Comparison of ENCODE assay signal across 17 cellular contexts in genomic region chr16:9330036-9330545, GRCh38.
DNase-seq lines count a peak whose midpoint lies in the region; TF ChIP-seq lines count a peak whose summit lies in the region.
"Had no signal": no experiment of that assay in that cellular context is flagged by ENCODE, and none has a peak within 500 bp of the region (broad histone marks: within the 10 kb centered on the region; RNA-seq: fewer than 3 reads in every experiment).

No MANE protein-coding gene starts in this region.

- H3K27ac Mint-ChIP-seq in glutamatergic neuron (ENCODE audit: unreplicated experiment) (peak overlapping the region; percentile 62), progenitor cell of endocrine pancreas (no peak overlapping the region)
- no peak overlapping the region for H3K27ac Mint-ChIP-seq in activated CD4-positive, alpha-beta T cell treated with anti-CD3 and anti-CD28 coated beads, Interleukin-2, amount 10 ng/mL, durations not matched to agents 7 days and 5 days
- H3K27ac Mint-ChIP-seq: CD8-positive, alpha-beta T cell had no signal

- H3K9me3 ChIP-seq in BLaER1 treated with 17β-estradiol and CSF1 and Interleukin-3, amounts not matched to agents 10 nM and 100 nM (replicated peaks in 1 of 11), result 0 out of 22 replicates have a peak, but pooled peaks cover 0 to 7% (median 0%) of the 10 kb centered on the region in 11 experiments
- H3K9me3 ChIP-seq: BE2C had no signal

- no peaks in the 10 kb centered on the region for H3K27me3 ChIP-seq in BLaER1 treated with 17β-estradiol and CSF1 and Interleukin-3, amounts not matched to agents 10 nM and 100 nM
- H3K27me3 ChIP-seq: BE2C had no signal

- no peak overlapping the region for H3K4me3 ChIP-seq in BLaER1 treated with 17β-estradiol and CSF1 and Interleukin-3, amounts not matched to agents 10 nM and 100 nM

- no peaks in the 10 kb centered on the region for H3K36me3 Mint-ChIP-seq in glutamatergic neuron (ENCODE audit: unreplicated experiment)
- no peaks in the 10 kb centered on the region for H3K36me3 Mint-ChIP-seq in activated CD4-positive, alpha-beta T cell treated with anti-CD3 and anti-CD28 coated beads, Interleukin-2, amount 10 ng/mL, durations not matched to agents 7 days and 5 days (ENCODE audit: low read depth)
- H3K36me3 Mint-ChIP-seq in progenitor cell of endocrine pancreas (ENCODE audit: insufficient read depth), result no peaks in the 10 kb centered on the region
- H3K36me3 Mint-ChIP-seq: CD8-positive, alpha-beta T cell had no signal

- no peak overlapping the region; a peak in 1 of 22 replicates for H3K9ac ChIP-seq in BLaER1 treated with 17β-estradiol and CSF1 and Interleukin-3, amounts not matched to agents 10 nM and 100 nM
- H3K9ac ChIP-seq: KMS-11 had no signal

- POLR2A ChIA-PET in activated CD4-positive, alpha-beta T cell treated with anti-CD3 and anti-CD28 coated beads, Interleukin-2, amount 10 ng/mL, durations not matched to agents 7 days and 5 days (lab: Charles Lee), result no interaction called here

- peak overlapping the region; percentile 0 to 67 (median 47); a peak in 15 of 22 replicates for H3K4me2 ChIP-seq in BLaER1 treated with 17β-estradiol and CSF1 and Interleukin-3, amounts not matched to agents 10 nM and 100 nM
- H3K4me2 ChIP-seq: KMS-11 had no signal

- H3K36me3 ChIP-seq in BLaER1 treated with 17β-estradiol and CSF1 and Interleukin-3, amounts not matched to agents 10 nM and 100 nM, result no peaks in the 10 kb centered on the region
- H3K36me3 ChIP-seq: BE2C had no signal

- H3K4me3 Mint-ChIP-seq in glutamatergic neuron (ENCODE audit: unreplicated experiment), result peak overlapping the region; percentile 64
- H3K4me3 Mint-ChIP-seq in activated CD4-positive, alpha-beta T cell treated with anti-CD3 and anti-CD28 coated beads, Interleukin-2, amount 10 ng/mL, durations not matched to agents 7 days and 5 days, result no peak overlapping the region
- H3K4me3 Mint-ChIP-seq in progenitor cell of endocrine pancreas (ENCODE audit: low read depth), result no peak overlapping the region
- H3K4me3 Mint-ChIP-seq: CD8-positive, alpha-beta T cell had no signal

- CTCF ChIA-PET in activated CD4-positive, alpha-beta T cell treated with anti-CD3 and anti-CD28 coated beads, Interleukin-2, amount 10 ng/mL, durations not matched to agents 7 days and 5 days (lab: Charles Lee), result no interaction called here

- no peaks in the 10 kb centered on the region for H4K20me1 ChIP-seq in BLaER1 treated with 17β-estradiol and CSF1 and Interleukin-3, amounts not matched to agents 10 nM and 100 nM

- no peak overlapping the region for H3K27ac ChIP-seq in BLaER1 treated with 17β-estradiol and CSF1 and Interleukin-3, amounts not matched to agents 10 nM and 100 nM
- peak overlapping the region; percentile 29 for H3K27ac ChIP-seq in temporal lobe (ENCODE audit: low read depth, low read length)
- H3K27ac ChIP-seq: KMS-11 had no signal

- H3K4me1 Mint-ChIP-seq in glutamatergic neuron (ENCODE audit: low read depth, unreplicated experiment) (peaks cover 11% of the 10 kb centered on the region), progenitor cell of endocrine pancreas (ENCODE audit: low read depth) (no peaks in the 10 kb centered on the region)
- H3K4me1 Mint-ChIP-seq in activated CD4-positive, alpha-beta T cell treated with anti-CD3 and anti-CD28 coated beads, Interleukin-2, amount 10 ng/mL, durations not matched to agents 7 days and 5 days, result no peaks in the 10 kb centered on the region

- H3K27me3 Mint-ChIP-seq in glutamatergic neuron (ENCODE audit: unreplicated experiment), result peaks cover 4% of the 10 kb centered on the region
- no peaks in the 10 kb centered on the region for H3K27me3 Mint-ChIP-seq in activated CD4-positive, alpha-beta T cell treated with anti-CD3 and anti-CD28 coated beads, Interleukin-2, amount 10 ng/mL, durations not matched to agents 7 days and 5 days
- H3K27me3 Mint-ChIP-seq in progenitor cell of endocrine pancreas, result peaks cover 3% of the 10 kb centered on the region

- H3K4me1 ChIP-seq in BLaER1 treated with 17β-estradiol and CSF1 and Interleukin-3, amounts not matched to agents 10 nM and 100 nM, result peaks cover 0 to 14% (median 11%) of the 10 kb centered on the region in 10 experiments; a peak in 14 of 20 replicates
- H3K4me1 ChIP-seq: BE2C had no signal

- DNase-seq in astrocyte of the hippocampus (ENCODE audit: low read depth, low spot score), result peak; percentile 35
- no peak for DNase-seq in glutamatergic neuron
- DNase-seq in activated CD4-positive, alpha-beta T cell treated with anti-CD3 and anti-CD28 coated beads, Interleukin-2, amount 10 ng/mL, durations not matched to agents 7 days and 5 days, result no peak
- no peak for DNase-seq in posterior vena cava (ENCODE audit: low spot score)
- no peak for DNase-seq in progenitor cell of endocrine pancreas (ENCODE audit: low spot score, unreplicated experiment)
- no peak for DNase-seq in hippocampal formation (lab: John Stamatoyannopoulos, UW)
- DNase-seq: 8988T; BE2C; CD8-positive, alpha-beta T cell; GF-D8; NCI-H1048; NCI-H1436 treated with DMSO at 0.1 percent for 48 hours; NCI-H2081 treated with DMSO at 0.1 percent for 48 hours; NCI-H524 had no signal

- peaks cover 5% of the 10 kb centered on the region for H3K9me3 Mint-ChIP-seq in glutamatergic neuron (ENCODE audit: unreplicated experiment)
- H3K9me3 Mint-ChIP-seq in activated CD4-positive, alpha-beta T cell treated with anti-CD3 and anti-CD28 coated beads, Interleukin-2, amount 10 ng/mL, durations not matched to agents 7 days and 5 days, result no peaks in the 10 kb centered on the region
- no peaks in the 10 kb centered on the region for H3K9me3 Mint-ChIP-seq in progenitor cell of endocrine pancreas (ENCODE audit: low read depth)

- TF ChIP-seq CTCF in glutamatergic neuron (IDR thresholded peaks at IDR 0.05; ENCODE audit: partially characterized antibody, unreplicated experiment) (no peak), progenitor cell of endocrine pancreas (IDR thresholded peaks at IDR 0.05; ENCODE audit: unreplicated experiment) (no peak)

- intact Hi-C loops in posterior vena cava (cut with DNase I), result no loop called here
